ENCODE assay signal across 11 cellular contexts in genomic region chr6:31825553-31825952, GRCh38. TPM values are rescaled to one million over a fixed set of nuclear protein-coding genes. Genes with fewer than 3 reads are reported as not detected.
DNase-seq lines count a peak whose midpoint lies in the region; FAIRE-seq and TF ChIP-seq lines count a peak whose summit lies in the region.
"Had no signal": no experiment of that assay in that cellular context is flagged by ENCODE, and none has a peak within 500 bp of the region (broad histone marks: within the 10 kb centered on the region; RNA-seq: fewer than 3 reads in every experiment).

No MANE protein-coding gene starts in this region.

- CTCF ChIA-PET in MCF 10A (lab: Yijun Ruan, JAX) = interaction anchor here (0.7 to 1.1 kb wide), 2 partner anchors 96 to 770 kb away, joined by 4 read pairs; no protein-coding TSS in a partner anchor

- peaks cover 46% of the 10 kb centered on the region for H3K4me1 Mint-ChIP-seq in activated naive CD4-positive, alpha-beta T cell treated with anti-CD3 and anti-CD28 coated beads, Interleukin-2, amount 50 U/mL, for 24 hours
- peaks cover 24% of the 10 kb centered on the region for H3K4me1 Mint-ChIP-seq in MCF 10A (ENCODE audit: insufficient read depth, unreplicated experiment)

- H4K20me1 ChIP-seq in Karpas-422 (ENCODE audit: insufficient read depth, low read depth, low read length) = no peaks in the 10 kb centered on the region

- POLR2A ChIA-PET in MCF 10A (lab: Yijun Ruan, JAX) = interaction anchor here (0.6 to 11.3 kb wide), 17 partner anchors 7 to 424 kb away, joined by 3 to 202 read pairs (median 15); partner anchors contain the start of genes CLIC1, DDAH2, GPANK1 and HSPA1A

- no peak for FAIRE-seq in GM12891 (lab: Jason Lieb, UNC)

- H3K4me1 ChIP-seq in mucosa of rectum (ENCODE audit: control insufficient read depth in 2 of 2, insufficient read depth in 2 of 2, low read length in 2 of 2) (peaks cover 31 to 34% of the 10 kb centered on the region in 2 donors), transverse colon (peaks cover 19 to 58% (median 44%) of the 10 kb centered on the region in 4 donors), Karpas-422 (ENCODE audit: low read length) (peaks cover 31% of the 10 kb centered on the region)

- no peaks in the 10 kb centered on the region for H3K9me3 Mint-ChIP-seq in activated naive CD4-positive, alpha-beta T cell treated with anti-CD3 and anti-CD28 coated beads, Interleukin-2, amount 50 U/mL, for 24 hours
- H3K9me3 Mint-ChIP-seq in MCF 10A (ENCODE audit: unreplicated experiment) = no peaks in the 10 kb centered on the region
- H3K9me3 Mint-ChIP-seq: activated T-cell treated with anti-CD3 and anti-CD28 coated beads, Interleukin-2, amount 50 U/mL, for 4 hours had no signal

- TF ChIP-seq POLR2A in transverse colon (IDR thresholded peaks at IDR 0.05) (no peak), GM12891 (IDR thresholded peaks at IDR 0.05; ENCODE audit: low read depth, low read length) (no peak)

- peaks cover 17% of the 10 kb centered on the region for H3K79me2 ChIP-seq in Karpas-422 (ENCODE audit: low read length)

- H3K4me2 ChIP-seq in Karpas-422 (ENCODE audit: low read depth, low read length, poor library complexity, severe bottlenecking) = no peak overlapping the region

- no TSS peak for BruUV-seq in MCF 10A (replicated peaks; lab: Mats Ljungman, UMichigan)

- H3K9ac ChIP-seq in mucosa of rectum (ENCODE audit: low read depth in 1 of 2, low read length in 2 of 2) (peak overlapping the region in 1 of 2 donors; percentile 96), Karpas-422 (ENCODE audit: low read length) (no peak overlapping the region)

- no peaks in the 10 kb centered on the region for H3K9me2 ChIP-seq in Karpas-422 (replicated peaks; ENCODE audit: insufficient read depth, low read length)

- in situ Hi-C loops in transverse colon (cut with MboI; ENCODE audit: low pct_ligation_motif_present in 1 of 4, low pct_unique_long_range_greater_than_20kb in 1 of 4, low sequenced_read_pairs in 3 of 4) = loop anchor here in 1 of 4 donors (10.0 kb wide), 1 partner anchor 91 kb away; the partner anchor contains the start of gene CLIC1

- no peak for TF ChIP-seq EP300 in transverse colon (IDR thresholded peaks at IDR 0.05; ENCODE audit: low read depth)

- H3K27ac Mint-ChIP-seq in activated naive CD4-positive, alpha-beta T cell treated with anti-CD3 and anti-CD28 coated beads, Interleukin-2, amount 50 U/mL, for 24 hours = peak overlapping the region; percentile 51
- H3K27ac Mint-ChIP-seq in MCF 10A (ENCODE audit: low read depth, unreplicated experiment) = peak overlapping the region; percentile 99

- no peak overlapping the region for H2AFZ ChIP-seq in Karpas-422 (ENCODE audit: low read length)

- H3K36me3 ChIP-seq in mucosa of rectum (ENCODE audit: control insufficient read depth in 2 of 2, insufficient read depth in 2 of 2, low read length in 2 of 2) (no peaks in the 10 kb centered on the region), transverse colon (no peaks in the 10 kb centered on the region), Karpas-422 (ENCODE audit: insufficient read depth, low read length) (no peaks in the 10 kb centered on the region)

- no peak overlapping the region for H3K4me3 Mint-ChIP-seq in activated naive CD4-positive, alpha-beta T cell treated with anti-CD3 and anti-CD28 coated beads, Interleukin-2, amount 50 U/mL, for 24 hours
- peak overlapping the region; percentile 78 for H3K4me3 Mint-ChIP-seq in MCF 10A (ENCODE audit: unreplicated experiment)

- 39 to 40% methylated on average over 4 of the region's 4 CpGs for WGBS in transverse colon (ENCODE audit: low coverage in 1 of 2), 2 donors

- H3K27me3 ChIP-seq in mucosa of rectum (ENCODE audit: control insufficient read depth in 2 of 2, insufficient read depth in 2 of 2, low read length in 2 of 2) = no peaks in the 10 kb centered on the region
- no peaks in the 10 kb centered on the region for H3K27me3 ChIP-seq in transverse colon
- H3K27me3 ChIP-seq in Karpas-422 (ENCODE audit: low read length) = no peaks in the 10 kb centered on the region
- H3K27me3 ChIP-seq: SJSA1 had no signal

- intact Hi-C loops in MCF 10A (cut with micrococcal nuclease) (no loop called here), transverse colon (cut with DNase I; ENCODE audit: low total_unique reads) (no loop called here)

- TF ChIP-seq CTCF in MCF 10A (IDR thresholded peaks at IDR 0.05; ENCODE audit: unreplicated experiment) = no peak
- no peak for TF ChIP-seq CTCF in transverse colon (IDR thresholded peaks at IDR 0.05)

- H3K27ac ChIP-seq in mucosa of rectum (ENCODE audit: low read depth in 2 of 2, low read length in 2 of 2) (peak overlapping the region; percentile 99), transverse colon (peak overlapping the region; percentile 95 to 98 (median 96)), Karpas-422 (ENCODE audit: low read length) (no peak overlapping the region)

- no peak for DNase-seq in activated naive CD4-positive, alpha-beta T cell treated with anti-CD3 and anti-CD28 coated beads, Interleukin-2, amount 50 U/mL, for 16 hours
- no peak for DNase-seq in MCF 10A (ENCODE audit: unreplicated experiment)
- no peak for DNase-seq in transverse colon
- no peak for DNase-seq in Karpas-422
- no peak for DNase-seq in GM12891 (ENCODE audit: insufficient read length, low spot score)
- no peak for DNase-seq in NCI-H1436 treated with DMSO at 0.1 percent for 48 hours (lab: John Stamatoyannopoulos, UW)
- DNase-seq: activated T-cell treated with anti-CD3 and anti-CD28 coated beads, Interleukin-2, amount 50 U/mL, for 4 hours; stimulated activated naive CD4-positive, alpha-beta T cell had no signal

- H3K9me3 ChIP-seq in mucosa of rectum (ENCODE audit: control insufficient read depth in 2 of 2, low read length in 2 of 2) = no peaks in the 10 kb centered on the region
- H3K9me3 ChIP-seq in transverse colon = no peaks in the 10 kb centered on the region
- no peaks in the 10 kb centered on the region for H3K9me3 ChIP-seq in Karpas-422 (ENCODE audit: low read length)
- H3K9me3 ChIP-seq: SJSA1 had no signal

- no peaks in the 10 kb centered on the region for H3K27me3 Mint-ChIP-seq in activated naive CD4-positive, alpha-beta T cell treated with anti-CD3 and anti-CD28 coated beads, Interleukin-2, amount 50 U/mL, for 24 hours
- H3K27me3 Mint-ChIP-seq in MCF 10A (ENCODE audit: insufficient read depth, unreplicated experiment) = no peaks in the 10 kb centered on the region

- H3K4me3 ChIP-seq in mucosa of rectum (ENCODE audit: low read length in 2 of 2) = no peak overlapping the region
- no peak overlapping the region for H3K4me3 ChIP-seq in transverse colon
- no peak overlapping the region for H3K4me3 ChIP-seq in Karpas-422 (ENCODE audit: low read length)
- H3K4me3 ChIP-seq: SJSA1 had no signal

- H3K36me3 Mint-ChIP-seq in activated naive CD4-positive, alpha-beta T cell treated with anti-CD3 and anti-CD28 coated beads, Interleukin-2, amount 50 U/mL, for 24 hours = peaks cover under 1% of the 10 kb centered on the region
- peaks cover 14% of the 10 kb centered on the region for H3K36me3 Mint-ChIP-seq in MCF 10A (ENCODE audit: insufficient read depth, unreplicated experiment)

TF ChIP-seq in GM12891, 5 proteins besides CTCF, POLR2A, EP300 and RAD21:
- TF ChIP-seq POU2F2 (IDR thresholded peaks at IDR 0.05; ENCODE audit: low read depth, low read length) = no peak

RNA-seq across cellular contexts. Expression of gene HSPA1B, which starts 2.0 kb away (rescaled TPM):
- 29.8 and 51.6 TPM in 2 replicates for total RNA-seq in MCF 10A (2022)
- total RNA-seq in transverse colon = 100 to 1,000 TPM; 104 to 471 (median 278) TPM
- 78.6 and 143 TPM in 2 replicates for total RNA-seq in Karpas-422 (2014; rRNA removed; shearing (Covaris generic); ENCODE audit: low replicate concordance)
- polyA plus RNA-seq in GM12891 (2012; ENCODE audit: low read depth, missing spikeins) = 6.6 TPM

RNA-seq across cellular contexts. Expression of gene HSPA1A, which starts 10.2 kb away (rescaled TPM):
- total RNA-seq in MCF 10A (2022) = 20.3 and 34.0 TPM in 2 replicates
- 100 to 1,000 TPM; 192 to 247 (median 221) TPM for total RNA-seq in transverse colon
- total RNA-seq in Karpas-422 (2014; rRNA removed; shearing (Covaris generic); ENCODE audit: low replicate concordance) = 0.32 TPM in 1 of 2 replicates, not detected in the other
- polyA plus RNA-seq in GM12891 (2012; ENCODE audit: low read depth, missing spikeins) = 9.6 TPM

RNA-seq across cellular contexts. Expression of gene HSPA1L, which starts 10.5 kb away (rescaled TPM):
- total RNA-seq in MCF 10A (2022) (0.35 and 0.79 TPM in 2 replicates), transverse colon (under 1 TPM in 2 of 4 donors, not detected in 2; 0.64 to 0.68 TPM)
- 0.72 TPM in 1 of 2 replicates, not detected in the other for total RNA-seq in Karpas-422 (2014; rRNA removed; shearing (Covaris generic); ENCODE audit: low replicate concordance)
- 1.1 TPM for polyA plus RNA-seq in GM12891 (2012; ENCODE audit: low read depth, missing spikeins)

RNA-seq across cellular contexts. Expression of gene LSM2, which starts 18.8 kb away (rescaled TPM):
- total RNA-seq in MCF 10A (2022) (36.9 and 47.4 TPM in 2 replicates), transverse colon (10 to 100 TPM; 23.5 to 43.0 (median 34.8) TPM)
- total RNA-seq in Karpas-422 (2014; rRNA removed; shearing (Covaris generic); ENCODE audit: low replicate concordance) = 44.9 and 57.4 TPM in 2 replicates
- polyA plus RNA-seq in GM12891 (2012; ENCODE audit: low read depth, missing spikeins) = 106 TPM

RNA-seq across cellular contexts. Expression of gene VARS1, which starts 30.0 kb away (rescaled TPM):
- total RNA-seq in MCF 10A (2022) = 133 and 200 TPM in 2 replicates
- total RNA-seq in transverse colon = 10 to 100 TPM; 18.0 to 54.7 (median 31.1) TPM
- total RNA-seq in Karpas-422 (2014; rRNA removed; shearing (Covaris generic); ENCODE audit: low replicate concordance) = 38.0 and 43.0 TPM in 2 replicates
- polyA plus RNA-seq in GM12891 (2012; ENCODE audit: low read depth, missing spikeins) = 50.1 TPM

Comparison
In these comparisons a context has a peak if more than half of its experiments do, and no peak if none do; other contexts are left out.
1. RNA of gene HSPA1A, which starts 10.2 kb away (total RNA-seq): 192 to 247 TPM in transverse colon and 20.3 to 34.0 TPM in MCF 10A; 0.32 TPM in Karpas-422; every median in the first group is over 10 times any median in the second.